ENCODE assay signal across 8 cellular contexts in the genomic region with DNA sequence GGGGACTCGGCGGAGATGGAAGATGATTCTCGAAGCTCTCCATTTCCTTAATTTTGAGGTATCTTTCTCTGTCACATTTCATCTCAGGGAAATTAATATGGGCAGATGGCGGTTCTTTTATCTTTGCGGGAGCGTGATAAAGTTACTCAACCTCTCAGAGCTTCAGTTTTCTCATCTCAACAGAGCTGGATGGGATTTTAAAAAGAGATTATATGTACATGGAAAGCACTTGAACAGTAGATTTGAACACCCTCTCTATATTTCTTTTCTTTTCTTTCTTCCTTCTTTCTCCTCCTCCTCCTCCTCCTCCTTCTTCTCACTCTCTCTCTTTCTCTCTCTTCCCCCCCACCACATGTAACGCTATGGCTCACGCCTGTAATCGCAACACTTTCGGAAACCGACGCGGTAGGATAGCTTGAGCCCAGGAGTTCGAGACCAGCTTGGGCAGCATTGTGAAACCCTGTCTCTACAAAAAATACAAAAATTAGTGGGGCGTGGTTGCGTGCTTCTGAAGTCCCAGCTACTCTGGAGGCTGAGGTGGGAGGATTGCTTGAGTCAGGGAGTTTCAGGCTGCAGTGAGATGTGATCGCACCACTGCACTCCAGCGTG. TPM values are rescaled to one million over a fixed set of nuclear protein-coding genes. Genes with fewer than 3 reads are reported as not detected.
DNase-seq lines count a peak whose midpoint lies in the region; ATAC-seq and TF ChIP-seq lines count a peak whose summit lies in the region.

No MANE protein-coding gene starts in this region.

- H3K9me3 ChIP-seq in liver (ENCODE audit: control insufficient read depth in 4 of 4, low read length in 3 of 4) = no peaks in the 10 kb centered on the region
- H3K9me3 ChIP-seq in subcutaneous abdominal adipose tissue (ENCODE audit: control insufficient read depth in 5 of 5, low read length in 5 of 5) = no peaks in the 10 kb centered on the region

- peak; percentile 5 for DNase-seq in Calu3
- peak; percentile 21 for DNase-seq in activated naive CD4-positive, alpha-beta T cell treated with anti-CD3 and anti-CD28 coated beads, Interleukin-2, amount 10 ng/mL, durations not matched to agents 7 days and 5 days
- no peak for DNase-seq in SIG-M5 treated with dmso at 0.1 percent for 504 hours (lab: John Stamatoyannopoulos, UW; ENCODE audit: unreplicated experiment)
- DNase-seq in SKM-1 treated with dmso at 0.1 percent for 144 hours (lab: John Stamatoyannopoulos, UW; ENCODE audit: unreplicated experiment) = no peak
- no peak for DNase-seq in NCI-H2196 treated with DMSO at 0.1 percent for 48 hours (lab: John Stamatoyannopoulos, UW; ENCODE audit: unreplicated experiment)

- H3K9ac ChIP-seq in liver (ENCODE audit: low read depth in 1 of 2, low read length in 2 of 2) (peak overlapping the region; percentile 64 to 72), subcutaneous abdominal adipose tissue (ENCODE audit: low read length in 5 of 5) (no peak overlapping the region)

- TF ChIP-seq CTCF in Calu3 (IDR thresholded peaks at IDR 0.05; ENCODE audit: unreplicated experiment) (no peak), liver (IDR thresholded peaks at IDR 0.05; ENCODE audit: low read depth, low read length, missing input control) (no peak)

- peak overlapping the region; percentile 87 for H3K4me3 Mint-ChIP-seq in Calu3 (ENCODE audit: low read depth, unreplicated experiment)
- H3K4me3 Mint-ChIP-seq in activated naive CD4-positive, alpha-beta T cell treated with anti-CD3 and anti-CD28 coated beads, Interleukin-2, amount 10 ng/mL, durations not matched to agents 7 days and 5 days = peak overlapping the region; percentile 72

- H3K4me1 ChIP-seq in liver (ENCODE audit: control insufficient read depth in 4 of 4, insufficient read depth in 4 of 4, low read length in 3 of 4) (peaks cover 5 to 22% (median 16%) of the 10 kb centered on the region in 4 donors), subcutaneous abdominal adipose tissue (ENCODE audit: control insufficient read depth in 5 of 5, insufficient read depth in 5 of 5, low read length in 5 of 5) (peaks cover 0 to 17% (median 16%) of the 10 kb centered on the region in 5 donors)

- peak overlapping the region; percentile 62 to 85 (median 70) for H3K4me3 ChIP-seq in liver (ENCODE audit: low read depth in 1 of 3, low read length in 3 of 3)
- H3K4me3 ChIP-seq in subcutaneous abdominal adipose tissue (ENCODE audit: low read depth in 1 of 5, low read length in 5 of 5) = peak overlapping the region; percentile 32 to 63 (median 46)

- intact Hi-C loops in Calu3 (cut with micrococcal nuclease; ENCODE audit: unreplicated experiment) = no loop called here

- peak overlapping the region; percentile 70 to 76 for H3K27ac ChIP-seq in liver (ENCODE audit: low read depth in 1 of 2, low read length in 2 of 2)
- H3K27ac ChIP-seq in subcutaneous abdominal adipose tissue (ENCODE audit: low read depth, low read length) = no peak overlapping the region

- H3K27ac Mint-ChIP-seq in Calu3 (ENCODE audit: unreplicated experiment) = peak overlapping the region; percentile 24
- H3K27ac Mint-ChIP-seq in activated naive CD4-positive, alpha-beta T cell treated with anti-CD3 and anti-CD28 coated beads, Interleukin-2, amount 10 ng/mL, durations not matched to agents 7 days and 5 days = no peak overlapping the region

- ATAC-seq in HG03066 (IDR thresholded peaks at IDR 0.05; ENCODE audit: low read depth, unreplicated experiment) = peak; percentile 34

- CTCF ChIA-PET in Calu3 (lab: Charles Lee) = interaction anchor here (0.6 to 0.7 kb wide), 2 partner anchors 55 to 890 kb away, joined by 3 read pairs; no protein-coding TSS in a partner anchor
- CTCF ChIA-PET in activated naive CD4-positive, alpha-beta T cell treated with anti-CD3 and anti-CD28 coated beads, Interleukin-2, amount 10 ng/mL, durations not matched to agents 7 days and 5 days (lab: Charles Lee) = interaction anchor here (0.8 to 1.4 kb wide), 2 partner anchors 77 to 1046 kb away, joined by 3 to 6 read pairs; no protein-coding TSS in a partner anchor

- TF ChIP-seq RAD21 in liver (IDR thresholded peaks at IDR 0.05) = no peak

- H3K36me3 ChIP-seq in liver (ENCODE audit: control insufficient read depth in 4 of 4, insufficient read depth in 3 of 4, low read depth in 1 of 4, low read length in 3 of 4) (peaks cover 0 to 3% (median 0%) of the 10 kb centered on the region in 4 donors), subcutaneous abdominal adipose tissue (ENCODE audit: control insufficient read depth in 5 of 5, insufficient read depth in 5 of 5, low read length in 5 of 5) (no peaks in the 10 kb centered on the region)

- no TSS peak for BruUV-seq in Calu3 (replicated peaks; lab: Mats Ljungman, UMichigan)

- H3K27me3 ChIP-seq in liver (ENCODE audit: control insufficient read depth in 4 of 4, insufficient read depth in 4 of 4, low read length in 3 of 4) (no peaks in the 10 kb centered on the region), subcutaneous abdominal adipose tissue (ENCODE audit: control insufficient read depth in 5 of 5, insufficient read depth in 4 of 5, low read length in 5 of 5) (peaks cover 19 to 43% (median 26%) of the 10 kb centered on the region in 5 donors)

- no peaks in the 10 kb centered on the region for H3K27me3 Mint-ChIP-seq in Calu3 (ENCODE audit: unreplicated experiment)
- H3K27me3 Mint-ChIP-seq in activated naive CD4-positive, alpha-beta T cell treated with anti-CD3 and anti-CD28 coated beads, Interleukin-2, amount 10 ng/mL, durations not matched to agents 7 days and 5 days = peaks cover 83% of the 10 kb centered on the region

- peaks cover 19% of the 10 kb centered on the region for H3K36me3 Mint-ChIP-seq in Calu3 (ENCODE audit: insufficient read depth, unreplicated experiment)
- no peaks in the 10 kb centered on the region for H3K36me3 Mint-ChIP-seq in activated naive CD4-positive, alpha-beta T cell treated with anti-CD3 and anti-CD28 coated beads, Interleukin-2, amount 10 ng/mL, durations not matched to agents 7 days and 5 days

- H3K9me3 Mint-ChIP-seq in Calu3 (ENCODE audit: low read depth, unreplicated experiment) = no peaks in the 10 kb centered on the region
- H3K9me3 Mint-ChIP-seq in activated naive CD4-positive, alpha-beta T cell treated with anti-CD3 and anti-CD28 coated beads, Interleukin-2, amount 10 ng/mL, durations not matched to agents 7 days and 5 days = no peaks in the 10 kb centered on the region

- 10% methylated on average over 18 of the region's 18 CpGs for WGBS in liver

- peaks cover 8% of the 10 kb centered on the region for H3K4me1 Mint-ChIP-seq in Calu3 (ENCODE audit: low read depth, unreplicated experiment)
- H3K4me1 Mint-ChIP-seq in activated naive CD4-positive, alpha-beta T cell treated with anti-CD3 and anti-CD28 coated beads, Interleukin-2, amount 10 ng/mL, durations not matched to agents 7 days and 5 days = peaks cover 21% of the 10 kb centered on the region

TF ChIP-seq in liver, 16 proteins besides CTCF, POLR2A, EP300 and RAD21:
- TF ChIP-seq FOXA1 (IDR thresholded peaks at IDR 0.05) (no peak), HNF4G (IDR thresholded peaks at IDR 0.05) (no peak), NR2F2 (IDR thresholded peaks at IDR 0.05) (no peak)
- TF ChIP-seq, protein P1, sequence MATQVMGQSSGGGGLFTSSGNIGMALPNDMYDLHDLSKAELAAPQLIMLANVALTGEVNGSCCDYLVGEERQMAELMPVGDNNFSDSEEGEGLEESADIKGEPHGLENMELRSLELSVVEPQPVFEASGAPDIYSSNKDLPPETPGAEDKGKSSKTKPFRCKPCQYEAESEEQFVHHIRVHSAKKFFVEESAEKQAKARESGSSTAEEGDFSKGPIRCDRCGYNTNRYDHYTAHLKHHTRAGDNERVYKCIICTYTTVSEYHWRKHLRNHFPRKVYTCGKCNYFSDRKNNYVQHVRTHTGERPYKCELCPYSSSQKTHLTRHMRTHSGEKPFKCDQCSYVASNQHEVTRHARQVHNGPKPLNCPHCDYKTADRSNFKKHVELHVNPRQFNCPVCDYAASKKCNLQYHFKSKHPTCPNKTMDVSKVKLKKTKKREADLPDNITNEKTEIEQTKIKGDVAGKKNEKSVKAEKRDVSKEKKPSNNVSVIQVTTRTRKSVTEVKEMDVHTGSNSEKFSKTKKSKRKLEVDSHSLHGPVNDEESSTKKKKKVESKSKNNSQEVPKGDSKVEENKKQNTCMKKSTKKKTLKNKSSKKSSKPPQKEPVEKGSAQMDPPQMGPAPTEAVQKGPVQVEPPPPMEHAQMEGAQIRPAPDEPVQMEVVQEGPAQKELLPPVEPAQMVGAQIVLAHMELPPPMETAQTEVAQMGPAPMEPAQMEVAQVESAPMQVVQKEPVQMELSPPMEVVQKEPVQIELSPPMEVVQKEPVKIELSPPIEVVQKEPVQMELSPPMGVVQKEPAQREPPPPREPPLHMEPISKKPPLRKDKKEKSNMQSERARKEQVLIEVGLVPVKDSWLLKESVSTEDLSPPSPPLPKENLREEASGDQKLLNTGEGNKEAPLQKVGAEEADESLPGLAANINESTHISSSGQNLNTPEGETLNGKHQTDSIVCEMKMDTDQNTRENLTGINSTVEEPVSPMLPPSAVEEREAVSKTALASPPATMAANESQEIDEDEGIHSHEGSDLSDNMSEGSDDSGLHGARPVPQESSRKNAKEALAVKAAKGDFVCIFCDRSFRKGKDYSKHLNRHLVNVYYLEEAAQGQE (IDR thresholded peaks at IDR 0.05) = no peak

RNA-seq across cellular contexts. Expression of a gene that starts 0.6 kb away (rescaled TPM):
- total RNA-seq in Calu3 (2022) (5.1 and 8.0 TPM in 2 replicates), liver (100 to 1,000 TPM in 1 of 2 donors, 10 to 100 TPM in 1; 55.9 to 102 TPM)
- polyA plus RNA-seq in liver = 10 to 100 TPM; 26.7 to 62.8 TPM

Comparison
In these comparisons a context has a peak if more than half of its experiments do, and no peak if none do; other contexts are left out.
1. DNase-seq: peak in Calu3 (single experiment) and activated naive CD4-positive, alpha-beta T cell treated with anti-CD3 and anti-CD28 coated beads, Interleukin-2, amount 10 ng/mL, durations not matched to agents 7 days and 5 days (single experiment); none in SIG-M5 treated with dmso at 0.1 percent for 504 hours (single experiment), SKM-1 treated with dmso at 0.1 percent for 144 hours (single experiment) and NCI-H2196 treated with DMSO at 0.1 percent for 48 hours (single experiment).
2. H3K9ac ChIP-seq: peak in liver (2 of 2); none in subcutaneous abdominal adipose tissue (0 of 5).